8 cellular contexts compared by ENCODE assay signal in the genomic region with DNA sequence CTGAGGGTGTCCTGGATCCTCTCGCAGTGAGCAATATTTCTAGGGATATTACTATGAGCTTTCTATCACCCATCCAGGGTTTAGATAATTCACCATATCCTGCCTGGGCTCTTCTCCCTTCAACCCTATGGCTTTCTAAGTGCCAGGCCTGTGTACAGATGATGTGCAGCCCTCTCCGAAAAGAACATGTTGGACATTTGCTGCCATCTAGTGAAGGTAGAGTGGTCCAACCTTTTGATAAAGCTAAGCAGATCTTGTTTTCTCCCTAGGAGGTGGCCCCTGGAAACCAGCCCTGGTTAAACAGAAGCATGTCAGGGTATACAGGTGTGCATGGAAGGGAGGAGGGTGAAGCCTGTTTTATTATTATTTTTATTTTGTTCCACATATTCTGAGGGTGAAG. TPM values are rescaled to one million over a fixed set of nuclear protein-coding genes. Genes with fewer than 3 reads are reported as not detected.
DNase-seq lines count a peak whose midpoint lies in the region; ATAC-seq and TF ChIP-seq lines count a peak whose summit lies in the region.

No MANE protein-coding gene starts in this region.

- H3K27me3 Mint-ChIP-seq in type B pancreatic cell, result peaks cover 25% of the 10 kb centered on the region

- TF ChIP-seq CTCF in RWPE2 (IDR thresholded peaks at IDR 0.05; ENCODE audit: poor library complexity, severe bottlenecking) (peak; percentile 34), foreskin keratinocyte (conservative IDR thresholded peaks at IDR 0.05) (peak; percentile 49), type B pancreatic cell (conservative IDR thresholded peaks at IDR 0.05) (peak; percentile 65), suprapubic skin (IDR thresholded peaks at IDR 0.05) (no peak)

- peaks cover 0 to 5% of the 10 kb centered on the region in 2 donors for H3K36me3 Mint-ChIP-seq in activated naive CD4-positive, alpha-beta T cell treated with anti-CD3 and anti-CD28 coated beads, Interleukin-2, amount 50 U/mL, for 72 hours
- H3K36me3 Mint-ChIP-seq in type B pancreatic cell, result no peaks in the 10 kb centered on the region

- no peak overlapping the region for H3K27ac Mint-ChIP-seq in activated naive CD4-positive, alpha-beta T cell treated with anti-CD3 and anti-CD28 coated beads, Interleukin-2, amount 50 U/mL, for 72 hours
- no peak overlapping the region for H3K27ac Mint-ChIP-seq in type B pancreatic cell

- no peak for DNase-seq in activated naive CD4-positive, alpha-beta T cell treated with anti-CD3 and anti-CD28 coated beads, Interleukin-2, amount 50 U/mL, for 72 hours (ENCODE audit: low spot score in 2 of 2)
- DNase-seq in activated naive CD4-positive, alpha-beta T cell treated with Interleukin-2 at 50 U/mL for 16 hours, result no peak
- DNase-seq in RWPE2 (ENCODE audit: low spot score), result no peak
- peak in 1 of 2 donors; percentile 3 for DNase-seq in foreskin keratinocyte
- DNase-seq in type B pancreatic cell (ENCODE audit: extremely low spot score, unreplicated experiment), result no peak
- DNase-seq in suprapubic skin (ENCODE audit: low spot score in 2 of 2), result no peak

- no peak overlapping the region for H3K27ac ChIP-seq in RWPE2 (ENCODE audit: poor library complexity, severe bottlenecking)
- H3K27ac ChIP-seq in foreskin keratinocyte, result no peak overlapping the region
- H3K27ac ChIP-seq in suprapubic skin, result no peak overlapping the region

- TF ChIP-seq EP300 in suprapubic skin (IDR thresholded peaks at IDR 0.05), result no peak

- peak; percentile 36 to 70 for ATAC-seq in activated naive CD4-positive, alpha-beta T cell treated with anti-CD3 and anti-CD28 coated beads, Interleukin-2, amount 50 U/mL, for 72 hours
- peak; percentile 73 for ATAC-seq in RWPE2 (ENCODE audit: low read depth)
- no peak for ATAC-seq in foreskin keratinocyte
- no peak for ATAC-seq in HG02885 (IDR thresholded peaks at IDR 0.05; ENCODE audit: poor library complexity, unreplicated experiment)
- no peak for ATAC-seq in GM18498 (IDR thresholded peaks at IDR 0.05; ENCODE audit: unreplicated experiment)

- no peaks in the 10 kb centered on the region for H3K9me3 Mint-ChIP-seq in activated naive CD4-positive, alpha-beta T cell treated with anti-CD3 and anti-CD28 coated beads, Interleukin-2, amount 50 U/mL, for 72 hours
- no peaks in the 10 kb centered on the region for H3K9me3 Mint-ChIP-seq in type B pancreatic cell

- H3K4me1 ChIP-seq in RWPE2 (ENCODE audit: insufficient read depth, poor library complexity, severe bottlenecking) (no peaks in the 10 kb centered on the region), foreskin keratinocyte (no peaks in the 10 kb centered on the region), suprapubic skin (no peaks in the 10 kb centered on the region)

- no peak overlapping the region for H3K4me3 Mint-ChIP-seq in type B pancreatic cell

- H3K36me3 ChIP-seq in RWPE2 (ENCODE audit: low read depth) (no peaks in the 10 kb centered on the region), suprapubic skin (no peaks in the 10 kb centered on the region)

- no peaks in the 10 kb centered on the region for H3K9me3 ChIP-seq in RWPE2 (ENCODE audit: severe bottlenecking)
- no peaks in the 10 kb centered on the region for H3K9me3 ChIP-seq in suprapubic skin

- H3K27me3 ChIP-seq in RWPE2 (ENCODE audit: insufficient read depth, poor library complexity, severe bottlenecking) (peaks cover 8% of the 10 kb centered on the region), foreskin keratinocyte (no peaks in the 10 kb centered on the region), suprapubic skin (peaks cover 5% of the 10 kb centered on the region)

- no peaks in the 10 kb centered on the region for H3K4me1 Mint-ChIP-seq in type B pancreatic cell (ENCODE audit: unreplicated experiment)

- no peak for TF ChIP-seq POLR2A in suprapubic skin (IDR thresholded peaks at IDR 0.05)

- 37% methylated on average over 2 of the region's 2 CpGs for WGBS in suprapubic skin

- H3K4me3 ChIP-seq in RWPE2 (ENCODE audit: severe bottlenecking), result no peak overlapping the region
- no peak overlapping the region for H3K4me3 ChIP-seq in suprapubic skin

RNA-seq across cellular contexts. Expression of a gene that starts 27.9 kb away (rescaled TPM):
- not detected for total RNA-seq in activated naive CD4-positive, alpha-beta T cell treated with anti-CD3 and anti-CD28 coated beads, Interleukin-2, amount 50 U/mL, for 72 hours
- total RNA-seq in foreskin keratinocyte, result not detected in 2 replicates
- not detected in 2 replicates for polyA plus RNA-seq in foreskin keratinocyte
- total RNA-seq in type B pancreatic cell (ENCODE audit: low replicate concordance), result not detected in 2 replicates
- total RNA-seq in suprapubic skin, result not detected

Comparison
In these comparisons a context has a peak if more than half of its experiments do, and no peak if none do; other contexts are left out.
1. ATAC-seq: peak in activated naive CD4-positive, alpha-beta T cell treated with anti-CD3 and anti-CD28 coated beads, Interleukin-2, amount 50 U/mL, for 72 hours (2 of 2) and RWPE2 (single experiment); none in foreskin keratinocyte (single experiment), HG02885 (single experiment) and GM18498 (single experiment).
2. CTCF ChIP-seq: peak in RWPE2 (single experiment), foreskin keratinocyte (single experiment) and type B pancreatic cell (single experiment); none in suprapubic skin (0 of 2).